Comparison of ENCODE assay signal across 1 cellular context in genomic region chr17:45585794-45586650, GRCh38.
A peak's percentile ranks its signal among the peaks of the same experiment; 100 is the strongest.
TF ChIP-seq lines count a peak whose summit lies in the region.

No MANE protein-coding gene starts in this region.

TF ChIP-seq in HepG2, 621 proteins besides CTCF, POLR2A, EP300 and RAD21 (continued from another document and continues in another):
- TF ChIP-seq TFDP2 (CRISPR knock-in tag; IDR thresholded peaks at IDR 0.05) (peak; percentile 76; the same call in 1 of the 2 replicates), ZNF607 (CRISPR knock-in tag; IDR thresholded peaks at IDR 0.05; ENCODE audit: borderline replicate concordance) (0 out of 2 replicates have a peak, but pooled peaks have one; percentile 36), TAF1 (CRISPR knock-in tag; IDR thresholded peaks at IDR 0.05) (peak; percentile 62), SNAPC2 (CRISPR knock-in tag; IDR thresholded peaks at IDR 0.05) (0 out of 2 replicates have a peak, but pooled peaks have one; percentile 11), ZNF749 (CRISPR knock-in tag; IDR thresholded peaks at IDR 0.05; ENCODE audit: borderline replicate concordance) (peak; percentile 82; the same call in 1 of the 2 replicates), ZNF547 (CRISPR knock-in tag; IDR thresholded peaks at IDR 0.05) (peak; percentile 61; the same call in 1 of the 2 replicates), SAP130 (CRISPR knock-in tag; IDR thresholded peaks at IDR 0.05; ENCODE audit: low read depth) (peak; percentile 62), ZNF780A (CRISPR knock-in tag; IDR thresholded peaks at IDR 0.05) (0 out of 2 replicates have a peak, but pooled peaks have one; percentile 9), ZGPAT (CRISPR knock-in tag; IDR thresholded peaks at IDR 0.05) (peak; percentile 67; the same call in 1 of the 2 replicates), KDM5B (CRISPR knock-in tag; IDR thresholded peaks at IDR 0.05; ENCODE audit: borderline replicate concordance) (peak; percentile 73; the same call in 1 of the 2 replicates), BORCS8-MEF2B (CRISPR knock-in tag; IDR thresholded peaks at IDR 0.05) (peak; percentile 84), KAT8 (CRISPR knock-in tag; IDR thresholded peaks at IDR 0.05) (peak; percentile 43; the same call in 1 of the 2 replicates), CREB3 (CRISPR knock-in tag; IDR thresholded peaks at IDR 0.05) (peak; percentile 49; the same call in 1 of the 2 replicates), NR0B2 (CRISPR knock-in tag; IDR thresholded peaks at IDR 0.05) (peak; percentile 46; the same call in 1 of the 2 replicates), PHF8 (CRISPR knock-in tag; IDR thresholded peaks at IDR 0.05) (peak; percentile 55), TFDP1 (CRISPR knock-in tag; IDR thresholded peaks at IDR 0.05; ENCODE audit: borderline replicate concordance) (peak; percentile 60; the same call in 1 of the 2 replicates), HOXA3 (CRISPR knock-in tag; IDR thresholded peaks at IDR 0.05) (peak; percentile 86), SP2 (CRISPR knock-in tag; IDR thresholded peaks at IDR 0.05) (peak; percentile 42; the same call in 1 of the 2 replicates), THAP11 (CRISPR knock-in tag; IDR thresholded peaks at IDR 0.05) (peak; percentile 56), ARID5B (CRISPR knock-in tag; IDR thresholded peaks at IDR 0.05) (peak; percentile 18; the same call in 1 of the 2 replicates), BCL6 (CRISPR knock-in tag; IDR thresholded peaks at IDR 0.05) (peak; percentile 47; the same call in 1 of the 2 replicates), UBTF (CRISPR knock-in tag; IDR thresholded peaks at IDR 0.05) (peak; percentile 95), ZXDC (CRISPR knock-in tag; IDR thresholded peaks at IDR 0.05) (0 out of 2 replicates have a peak, but pooled peaks have one; percentile 57), YY1 (IDR thresholded peaks at IDR 0.05; ENCODE audit: insufficient read depth, insufficient replicate concordance, low read depth, low read length) (peak; percentile 17), ZNF772 (CRISPR knock-in tag; IDR thresholded peaks at IDR 0.05) (peak; percentile 52; the same call in 1 of the 2 replicates), ESRRA (CRISPR knock-in tag; IDR thresholded peaks at IDR 0.05; ENCODE audit: low read depth) (0 out of 2 replicates have a peak, but pooled peaks have one; percentile 41), ZNF451 (CRISPR knock-in tag; IDR thresholded peaks at IDR 0.05) (peak; percentile 54; the same call in 1 of the 2 replicates), MXD4 (CRISPR knock-in tag; IDR thresholded peaks at IDR 0.05) (peak; percentile 56; the same call in 1 of the 2 replicates), ZNF883 (CRISPR knock-in tag; IDR thresholded peaks at IDR 0.05; ENCODE audit: not compliant biosample characterization) (peak; percentile 68), NRL (CRISPR knock-in tag; IDR thresholded peaks at IDR 0.05; ENCODE audit: borderline replicate concordance) (peak; percentile 78; the same call in 1 of the 2 replicates), ZNF782 (CRISPR knock-in tag; IDR thresholded peaks at IDR 0.05; ENCODE audit: borderline replicate concordance) (0 out of 2 replicates have a peak, but pooled peaks have one; percentile 52), ZBTB43 (CRISPR knock-in tag; conservative IDR thresholded peaks at IDR 0.05) (0 out of 2 replicates have a peak, but pooled peaks have one; percentile 20), ZFY (CRISPR knock-in tag; IDR thresholded peaks at IDR 0.05) (peak; percentile 82)
